1 cellular context compared by ENCODE assay signal in the genomic region with DNA sequence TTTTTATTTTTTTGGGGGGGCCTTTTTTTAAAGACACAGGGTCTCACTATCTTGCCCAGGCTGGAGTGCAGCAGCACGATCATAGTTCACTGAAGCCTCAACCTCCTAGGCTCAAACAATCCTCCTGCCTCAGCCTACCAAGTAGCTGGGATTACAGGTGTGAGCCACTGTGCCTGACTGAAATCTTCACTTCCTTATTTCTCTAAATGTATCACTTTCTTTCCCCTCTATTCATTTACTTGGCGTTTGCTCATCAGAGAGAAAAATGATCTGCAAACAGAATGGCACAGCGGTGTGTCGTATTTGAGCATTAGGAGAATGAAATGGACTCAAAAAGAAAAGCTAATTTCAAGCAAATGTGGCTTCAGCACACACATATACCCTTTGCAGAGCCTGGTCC.
TF ChIP-seq lines count a peak whose summit lies in the region.

No MANE protein-coding gene starts in this region.

TF ChIP-seq in GM12878, 131 proteins besides CTCF, POLR2A, EP300 and RAD21 (continued from another document):
- TF ChIP-seq, protein P1, sequence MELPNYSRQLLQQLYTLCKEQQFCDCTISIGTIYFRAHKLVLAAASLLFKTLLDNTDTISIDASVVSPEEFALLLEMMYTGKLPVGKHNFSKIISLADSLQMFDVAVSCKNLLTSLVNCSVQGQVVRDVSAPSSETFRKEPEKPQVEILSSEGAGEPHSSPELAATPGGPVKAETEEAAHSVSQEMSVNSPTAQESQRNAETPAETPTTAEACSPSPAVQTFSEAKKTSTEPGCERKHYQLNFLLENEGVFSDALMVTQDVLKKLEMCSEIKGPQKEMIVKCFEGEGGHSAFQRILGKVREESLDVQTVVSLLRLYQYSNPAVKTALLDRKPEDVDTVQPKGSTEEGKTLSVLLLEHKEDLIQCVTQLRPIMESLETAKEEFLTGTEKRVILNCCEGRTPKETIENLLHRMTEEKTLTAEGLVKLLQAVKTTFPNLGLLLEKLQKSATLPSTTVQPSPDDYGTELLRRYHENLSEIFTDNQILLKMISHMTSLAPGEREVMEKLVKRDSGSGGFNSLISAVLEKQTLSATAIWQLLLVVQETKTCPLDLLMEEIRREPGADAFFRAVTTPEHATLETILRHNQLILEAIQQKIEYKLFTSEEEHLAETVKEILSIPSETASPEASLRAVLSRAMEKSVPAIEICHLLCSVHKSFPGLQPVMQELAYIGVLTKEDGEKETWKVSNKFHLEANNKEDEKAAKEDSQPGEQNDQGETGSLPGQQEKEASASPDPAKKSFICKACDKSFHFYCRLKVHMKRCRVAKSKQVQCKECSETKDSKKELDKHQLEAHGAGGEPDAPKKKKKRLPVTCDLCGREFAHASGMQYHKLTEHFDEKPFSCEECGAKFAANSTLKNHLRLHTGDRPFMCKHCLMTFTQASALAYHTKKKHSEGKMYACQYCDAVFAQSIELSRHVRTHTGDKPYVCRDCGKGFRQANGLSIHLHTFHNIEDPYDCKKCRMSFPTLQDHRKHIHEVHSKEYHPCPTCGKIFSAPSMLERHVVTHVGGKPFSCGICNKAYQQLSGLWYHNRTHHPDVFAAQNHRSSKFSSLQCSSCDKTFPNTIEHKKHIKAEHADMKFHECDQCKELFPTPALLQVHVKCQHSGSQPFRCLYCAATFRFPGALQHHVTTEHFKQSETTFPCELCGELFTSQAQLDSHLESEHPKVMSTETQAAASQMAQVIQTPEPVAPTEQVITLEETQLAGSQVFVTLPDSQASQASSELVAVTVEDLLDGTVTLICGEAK (IDR thresholded peaks at IDR 0.05; ENCODE audit: borderline replicate concordance) = no peak
